9 cellular contexts compared by ENCODE assay signal in the genomic region with DNA sequence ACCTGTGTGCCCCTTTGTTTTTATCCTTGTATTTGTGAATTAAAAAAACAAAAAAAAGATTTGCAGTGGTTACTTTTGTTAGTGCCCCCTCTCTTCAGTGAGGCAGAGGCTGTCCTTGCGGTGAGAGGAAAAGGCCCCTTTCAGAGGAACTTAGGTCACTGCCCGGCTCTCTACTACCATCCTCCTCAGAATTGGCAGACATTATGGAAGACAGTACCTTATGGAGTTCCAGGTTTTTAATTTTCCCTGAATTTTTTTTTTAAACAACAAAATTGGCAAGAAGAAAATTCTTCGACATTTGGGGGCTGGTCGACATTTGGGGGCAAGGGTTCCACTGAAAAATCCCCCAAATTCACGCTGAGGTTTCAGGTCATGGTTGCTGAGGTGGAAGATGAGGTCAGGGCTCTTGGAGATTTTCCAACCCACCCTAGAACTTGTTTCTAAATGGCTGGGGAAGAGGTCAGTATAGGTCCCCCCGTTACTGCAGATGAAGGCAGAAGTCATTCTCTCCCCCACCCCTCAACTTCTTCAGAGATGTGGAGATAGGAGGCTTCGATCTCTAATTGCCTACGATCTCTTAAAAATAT. TPM values are rescaled to one million over a fixed set of nuclear protein-coding genes. Genes with fewer than 3 reads are reported as not detected.
DNase-seq lines count a peak whose midpoint lies in the region; ATAC-seq and TF ChIP-seq lines count a peak whose summit lies in the region.
"Had no signal": no experiment of that assay in that cellular context is flagged by ENCODE, and none has a peak within 500 bp of the region (broad histone marks: within the 10 kb centered on the region; RNA-seq: fewer than 3 reads in every experiment).

No MANE protein-coding gene starts in this region.

- dilution Hi-C loops in mammary epithelial cell (cut with HindIII; ENCODE audit: low sequenced_read_pairs) = loop anchor here (5.0 kb wide), 1 partner anchor 66 kb away; no protein-coding TSS in a partner anchor

- H3K4me1 ChIP-seq in mammary epithelial cell (ENCODE audit: insufficient read depth, low read length) (peaks cover 19% of the 10 kb centered on the region), transverse colon (peaks cover 34 to 56% (median 47%) of the 10 kb centered on the region in 4 donors)

- TF ChIP-seq CTCF in MCF 10A (IDR thresholded peaks at IDR 0.05; ENCODE audit: unreplicated experiment) = no peak
- no peak for TF ChIP-seq CTCF in mammary epithelial cell (conservative IDR thresholded peaks at IDR 0.05 in 1 of 2, IDR thresholded peaks at IDR 0.05 in 1 of 2; ENCODE audit: extremely low read depth in 1 of 2, insufficient read depth in 1 of 2, low read depth in 1 of 2, low read length in 2 of 2)
- TF ChIP-seq CTCF in brain (conservative IDR thresholded peaks at IDR 0.05) = no peak
- no peak for TF ChIP-seq CTCF in transverse colon (IDR thresholded peaks at IDR 0.05)

- H3K4me2 ChIP-seq in mammary epithelial cell (ENCODE audit: insufficient read depth, low read depth, low read length) = no peak overlapping the region

- H3K27ac Mint-ChIP-seq in MCF 10A (ENCODE audit: low read depth, unreplicated experiment) = peak overlapping the region; percentile 14
- H3K27ac Mint-ChIP-seq in brain = peak overlapping the region in 4 of 5 experiments; percentile 56 to 85 (median 76)

- peaks cover 9% of the 10 kb centered on the region for H3K79me2 ChIP-seq in mammary epithelial cell (ENCODE audit: insufficient read depth, low read length)

- TF ChIP-seq EP300 in transverse colon (IDR thresholded peaks at IDR 0.05; ENCODE audit: low read depth) = no peak

- H3K27ac ChIP-seq in mammary epithelial cell (ENCODE audit: insufficient read depth, low read depth, low read length) (no peak overlapping the region), transverse colon (peak overlapping the region; percentile 89 to 92 (median 90))
- H3K27ac ChIP-seq: C4-2B had no signal

- H4K20me1 ChIP-seq in mammary epithelial cell (ENCODE audit: insufficient read depth, low read length) = no peaks in the 10 kb centered on the region

- H3K9ac ChIP-seq in mammary epithelial cell (ENCODE audit: insufficient read depth, low read length) = no peak overlapping the region

- ATAC-seq in HG03460 (IDR thresholded peaks at IDR 0.05; ENCODE audit: unreplicated experiment) (peak; percentile 5), GM21723 (IDR thresholded peaks at IDR 0.05; ENCODE audit: unreplicated experiment) (no peak)

- WGBS in mammary epithelial cell (ENCODE audit: low coverage, missing lambda C conversion rate) = 85% methylated on average over 7 of the region's 8 CpGs
- 75% methylated on average over 7 to 8 of the region's 8 CpGs for WGBS in transverse colon (ENCODE audit: low coverage in 1 of 2), 2 donors

- H3K9me3 Mint-ChIP-seq in MCF 10A (ENCODE audit: unreplicated experiment) (no peaks in the 10 kb centered on the region), brain (no peaks in the 10 kb centered on the region)

- H3K4me1 Mint-ChIP-seq in MCF 10A (ENCODE audit: insufficient read depth, unreplicated experiment) (peaks cover 30% of the 10 kb centered on the region), brain (peaks cover 9% of the 10 kb centered on the region)

- DNase-seq in MCF 10A (ENCODE audit: unreplicated experiment) (no peak), mammary epithelial cell (no peak), transverse colon (no peak), cortex of kidney (lab: John Stamatoyannopoulos, UW) (no peak), retina (no peak)

- H3K9me3 ChIP-seq in mammary epithelial cell (replicated peaks; ENCODE audit: insufficient read depth, low read length) (no peaks in the 10 kb centered on the region), transverse colon (no peaks in the 10 kb centered on the region)

- no peak for TF ChIP-seq POLR2A in transverse colon (IDR thresholded peaks at IDR 0.05)

- H3K4me3 ChIP-seq in mammary epithelial cell (replicated peaks in 1 of 3; ENCODE audit: insufficient read depth in 1 of 3, low read depth in 2 of 3, low read length in 3 of 3) (no peak overlapping the region), transverse colon (no peak overlapping the region)

- BruUV-seq in MCF 10A (replicated peaks; lab: Mats Ljungman, UMichigan) (no TSS peak), mammary epithelial cell (replicated peaks; lab: Mats Ljungman, UMichigan) (no TSS peak)

- H3K36me3 ChIP-seq in mammary epithelial cell (ENCODE audit: insufficient read depth, low read length) (peaks cover 15% of the 10 kb centered on the region), transverse colon (peaks cover 0 to 50% (median 24%) of the 10 kb centered on the region in 4 donors)

- H2AFZ ChIP-seq in mammary epithelial cell (ENCODE audit: low read depth, low read length) = no peak overlapping the region

- POLR2A ChIA-PET in MCF 10A (lab: Yijun Ruan, JAX) = interaction anchor here (0.6 to 1.2 kb wide), 5 partner anchors 9 to 34 kb away, joined by 3 to 6 read pairs (median 4); a partner anchor contains a TSS

- H3K27me3 Mint-ChIP-seq in MCF 10A (ENCODE audit: insufficient read depth, unreplicated experiment) (no peaks in the 10 kb centered on the region), brain (no peaks in the 10 kb centered on the region)

- intact Hi-C loops in MCF 10A (cut with micrococcal nuclease) = no loop called here
- intact Hi-C loops in mammary epithelial cell (cut with micrococcal nuclease) = no loop called here
- intact Hi-C loops in transverse colon (cut with DNase I; ENCODE audit: low total_unique reads) = no loop called here

- H3K27me3 ChIP-seq in mammary epithelial cell (ENCODE audit: insufficient read depth, low read length) (no peaks in the 10 kb centered on the region), transverse colon (no peaks in the 10 kb centered on the region)

- CTCF ChIA-PET in MCF 10A (lab: Yijun Ruan, JAX) = interaction anchor here (0.6 to 5.1 kb wide), 4 partner anchors 10 to 43 kb away, joined by 3 to 35 read pairs (median 14); no protein-coding TSS in a partner anchor
- CTCF ChIA-PET in mammary epithelial cell (lab: Charles Lee; ENCODE audit: low non-redundant PET) = no interaction called here

- in situ Hi-C loops in mammary epithelial cell (cut with MboI; ENCODE audit: low sequenced_read_pairs in 2 of 2) (no loop called here), transverse colon (cut with MboI; ENCODE audit: low pct_ligation_motif_present in 1 of 4, low pct_unique_long_range_greater_than_20kb in 1 of 4, low sequenced_read_pairs in 3 of 4) (no loop called here)

- no peak overlapping the region for H3K4me3 Mint-ChIP-seq in MCF 10A (ENCODE audit: unreplicated experiment)
- no peak overlapping the region for H3K4me3 Mint-ChIP-seq in brain

- H3K36me3 Mint-ChIP-seq in MCF 10A (ENCODE audit: insufficient read depth, unreplicated experiment) = peaks cover 73% of the 10 kb centered on the region
- peaks cover 31% of the 10 kb centered on the region for H3K36me3 Mint-ChIP-seq in brain

RNA-seq across cellular contexts. Expression of a gene that starts 5.3 kb away (rescaled TPM):
- total RNA-seq in MCF 10A (2022) = not detected in 2 replicates
- total RNA-seq in mammary epithelial cell = not detected
- 0.07 TPM for polyA plus RNA-seq in mammary epithelial cell
- polyA minus RNA-seq in mammary epithelial cell = not detected
- not detected for polyA plus RNA-seq in brain (ENCODE audit: insufficient read depth, low read depth, low replicate concordance)
- 10 to 100 TPM in 1 of 4 donors, 1 to 10 TPM in 2, under 1 TPM in 1; 0.80 to 11.6 (median 2.5) TPM for total RNA-seq in transverse colon

RNA-seq across cellular contexts. Expression of a gene that starts 12.5 kb away (rescaled TPM):
- 90.9 and 104 TPM in 2 replicates for total RNA-seq in MCF 10A (2022)
- total RNA-seq in mammary epithelial cell = 10 to 100 TPM; 35.3 to 56.5 TPM
- 28.9 TPM for polyA plus RNA-seq in mammary epithelial cell
- polyA minus RNA-seq in mammary epithelial cell = 41.3 TPM
- 24.1 TPM for polyA plus RNA-seq in brain (ENCODE audit: insufficient read depth, low read depth, low replicate concordance)
- 100 to 1,000 TPM in 2 of 4 donors, 10 to 100 TPM in 2; 76.2 to 158 (median 98.7) TPM for total RNA-seq in transverse colon

RNA-seq across cellular contexts. Expression of a gene that starts 31.6 kb away (rescaled TPM):
- total RNA-seq in MCF 10A (2022) (498 and 555 TPM in 2 replicates), mammary epithelial cell (100 to 1,000 TPM in 1 of 2 donors, 10 to 100 TPM in 1; 79.4 to 161 TPM), transverse colon (100 to 1,000 TPM; 107 to 244 (median 169) TPM)
- polyA plus RNA-seq in mammary epithelial cell (69.9 TPM), brain (ENCODE audit: insufficient read depth, low read depth, low replicate concordance) (195 TPM)
- polyA minus RNA-seq in mammary epithelial cell = 60.4 TPM

RNA-seq across cellular contexts. Expression of a gene that starts 35.6 kb away (rescaled TPM):
- total RNA-seq in MCF 10A (2022) (36.2 and 43.1 TPM in 2 replicates), mammary epithelial cell (10 to 100 TPM; 23.5 to 31.3 TPM), transverse colon (10 to 100 TPM in 3 of 4 donors, 1 to 10 TPM in 1; 6.4 to 23.7 (median 17.0) TPM)
- polyA plus RNA-seq in mammary epithelial cell (22.1 TPM), brain (ENCODE audit: insufficient read depth, low read depth, low replicate concordance) (12.2 TPM)
- 30.6 TPM for polyA minus RNA-seq in mammary epithelial cell
